In the genomic region with DNA sequence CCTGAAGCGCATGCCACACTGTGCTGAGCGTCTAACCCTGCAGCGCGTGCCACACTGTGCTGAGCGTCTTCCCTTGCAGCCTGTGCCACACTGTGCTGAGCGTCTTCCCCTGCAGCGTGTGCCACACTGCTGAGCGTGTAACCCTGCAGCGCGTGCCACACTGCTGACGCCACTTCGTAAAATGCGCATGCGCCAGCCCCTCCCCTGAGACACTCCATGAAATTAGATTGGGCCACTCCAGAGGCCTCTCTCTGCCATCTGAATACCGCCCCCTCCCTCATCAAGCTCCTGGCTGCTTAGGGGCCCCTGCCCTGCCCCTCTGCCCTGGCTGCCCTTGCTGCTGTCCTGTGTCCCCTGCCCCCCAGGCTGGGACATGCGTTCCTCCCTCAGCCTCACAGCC, we compare ENCODE assay signal across 2 cellular contexts.
TF ChIP-seq lines count a peak whose summit lies in the region.

No MANE protein-coding gene starts in this region.

TF ChIP-seq in SK-N-SH, 30 proteins besides CTCF, POLR2A, EP300 and RAD21:
- TF ChIP-seq NRF1 (IDR thresholded peaks at IDR 0.05; ENCODE audit: low read depth, low read length) (peak; percentile 62), SMC3 (IDR thresholded peaks at IDR 0.05; ENCODE audit: low read depth, low read length) (no peak)
TF ChIP-seq in SK-N-SH: peak in this region for 1.

TF ChIP-seq in H1, 55 proteins besides CTCF, POLR2A, EP300 and RAD21:
- TF ChIP-seq SIRT6 (IDR thresholded peaks at IDR 0.05; ENCODE audit: low read length) (no peak), SP2 (IDR thresholded peaks at IDR 0.05; ENCODE audit: low read length) (no peak), POLR2AphosphoS5 (IDR thresholded peaks at IDR 0.05; ENCODE audit: low read depth, low read length) (no peak), SP4 (IDR thresholded peaks at IDR 0.05; ENCODE audit: low read length) (no peak), JUND (IDR thresholded peaks at IDR 0.05; ENCODE audit: low read length) (no peak), BCL11A (IDR thresholded peaks at IDR 0.05; ENCODE audit: low read depth in 2 of 2, low read length in 2 of 2) (no peak), PHF8 (conservative IDR thresholded peaks at IDR 0.05; ENCODE audit: low read depth, low read length) (no peak), KDM4A (IDR thresholded peaks at IDR 0.05; ENCODE audit: low read depth, low read length, severe bottlenecking) (no peak), RBBP5 (IDR thresholded peaks at IDR 0.05; ENCODE audit: borderline replicate concordance, low read depth, low read length) (no peak), CEBPB (IDR thresholded peaks at IDR 0.05; ENCODE audit: low read depth, low read length) (no peak), KDM5A (IDR thresholded peaks at IDR 0.05; ENCODE audit: low read length) (no peak), CBX5 (IDR thresholded peaks at IDR 0.05; ENCODE audit: low read depth, low read length) (no peak), YY1 (IDR thresholded peaks at IDR 0.05; ENCODE audit: low read depth, low read length) (no peak), TAF7 (optimal IDR thresholded peaks at IDR 0.05; ENCODE audit: borderline replicate concordance, low read depth, low read length) (no peak), SAP30 (IDR thresholded peaks at IDR 0.05; ENCODE audit: insufficient read depth, insufficient replicate concordance, low read length) (no peak)
- TF ChIP-seq, protein P1, sequence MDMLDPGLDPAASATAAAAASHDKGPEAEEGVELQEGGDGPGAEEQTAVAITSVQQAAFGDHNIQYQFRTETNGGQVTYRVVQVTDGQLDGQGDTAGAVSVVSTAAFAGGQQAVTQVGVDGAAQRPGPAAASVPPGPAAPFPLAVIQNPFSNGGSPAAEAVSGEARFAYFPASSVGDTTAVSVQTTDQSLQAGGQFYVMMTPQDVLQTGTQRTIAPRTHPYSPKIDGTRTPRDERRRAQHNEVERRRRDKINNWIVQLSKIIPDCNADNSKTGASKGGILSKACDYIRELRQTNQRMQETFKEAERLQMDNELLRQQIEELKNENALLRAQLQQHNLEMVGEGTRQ (IDR thresholded peaks at IDR 0.05; ENCODE audit: low read length): no peak
- TF ChIP-seq, protein P2, sequence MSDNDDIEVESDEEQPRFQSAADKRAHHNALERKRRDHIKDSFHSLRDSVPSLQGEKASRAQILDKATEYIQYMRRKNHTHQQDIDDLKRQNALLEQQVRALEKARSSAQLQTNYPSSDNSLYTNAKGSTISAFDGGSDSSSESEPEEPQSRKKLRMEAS (IDR thresholded peaks at IDR 0.05): no peak
